In the genomic region with DNA sequence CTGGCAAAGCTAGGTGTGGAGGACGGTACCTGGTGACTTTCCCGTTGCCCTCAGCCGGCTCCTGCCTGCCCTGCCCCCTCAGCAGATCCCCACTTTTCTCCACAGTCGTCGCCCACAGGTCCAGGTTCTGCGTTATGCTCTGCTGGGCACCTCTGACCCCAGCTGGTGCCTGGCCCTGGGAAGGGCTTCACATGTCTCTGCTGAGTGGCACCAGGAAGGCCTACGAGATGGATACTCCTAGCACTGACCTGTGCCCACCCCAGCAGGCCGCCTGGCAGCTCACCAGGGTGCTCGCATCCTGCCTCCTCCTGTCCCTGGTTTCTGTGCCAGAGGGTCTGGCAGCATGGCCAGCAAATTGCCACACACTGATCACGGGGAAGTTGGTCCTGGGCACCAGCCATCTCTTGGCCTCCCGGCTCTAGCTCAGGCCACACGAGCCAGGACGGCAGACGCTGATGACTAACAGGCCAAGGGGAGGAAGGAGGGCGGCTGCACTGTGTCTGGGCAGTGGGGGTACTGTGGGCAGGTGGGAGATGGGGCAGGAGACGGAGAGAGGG, we compare ENCODE assay signal across 10 cellular contexts. TPM values are rescaled to one million over a fixed set of nuclear protein-coding genes. Genes with fewer than 3 reads are reported as not detected.
DNase-seq lines count a peak whose midpoint lies in the region; ATAC-seq, FAIRE-seq and TF ChIP-seq lines count a peak whose summit lies in the region.
"Had no signal": no experiment of that assay in that cellular context is flagged by ENCODE, and none has a peak within 500 bp of the region (broad histone marks: within the 10 kb centered on the region; RNA-seq: fewer than 3 reads in every experiment).

No MANE protein-coding gene starts in this region.

- no peak overlapping the region for H4K5ac ChIP-seq in H9 (ENCODE audit: insufficient read length, low read depth, low read length)

- no peak overlapping the region for H3K4me3 Mint-ChIP-seq in H9

- H3K27ac ChIP-seq in H9 (ENCODE audit: insufficient read length, low read depth, low read length), result no peak overlapping the region
- peak overlapping the region; percentile 74 to 83 for H3K27ac ChIP-seq in kidney (ENCODE audit: low read depth in 2 of 2, low read length in 2 of 2)
- peak overlapping the region; percentile 14 for H3K27ac ChIP-seq in smooth muscle cell (ENCODE audit: low read depth)
- peak overlapping the region in 2 of 4 donors; percentile 22 to 27 for H3K27ac ChIP-seq in esophagus squamous epithelium
- H3K27ac ChIP-seq in Karpas-422 (ENCODE audit: low read length), result no peak overlapping the region

- H3K4me1 ChIP-seq in H9 (ENCODE audit: insufficient read depth, low read length) (no peaks in the 10 kb centered on the region), kidney (ENCODE audit: control insufficient read depth in 1 of 2, insufficient read depth in 1 of 2, low read depth in 1 of 2, low read length in 2 of 2) (peaks cover 23% of the 10 kb centered on the region in 2 donors), smooth muscle cell (ENCODE audit: low read depth) (no peaks in the 10 kb centered on the region), esophagus squamous epithelium (peaks cover 0 to 31% (median 9%) of the 10 kb centered on the region in 3 donors), Karpas-422 (ENCODE audit: low read length) (no peaks in the 10 kb centered on the region)

- H2BK15ac ChIP-seq in H9 (ENCODE audit: low read depth, low read length), result no peak overlapping the region

- no CpG with 5 or more reads among the region's 16 CpGs for WGBS in H9 (ENCODE audit: extremely low coverage, insufficient read length, low lambda C conversion rate)
- WGBS in smooth muscle cell (ENCODE audit: low lambda C conversion rate), result 74% methylated on average over 16 of the region's 16 CpGs
- 73% methylated on average over 5 of the region's 16 CpGs; no CpG with 5 or more reads in 1 of the 2 donors for WGBS in esophagus squamous epithelium, 2 donors

- H3K4ac ChIP-seq in H9 (ENCODE audit: low read depth, low read length), result no peak overlapping the region

- H2AFZ ChIP-seq in H9 (ENCODE audit: low read length) (no peak overlapping the region), smooth muscle cell (ENCODE audit: low read depth) (no peak overlapping the region), Karpas-422 (ENCODE audit: low read length) (no peak overlapping the region)

- no peaks in the 10 kb centered on the region for H3K9me2 ChIP-seq in Karpas-422 (replicated peaks; ENCODE audit: insufficient read depth, low read length)

- H3K9ac ChIP-seq in H9 (ENCODE audit: extremely low read depth, insufficient read length, low read length), result no peak overlapping the region
- peak overlapping the region in 1 of 2 donors; percentile 35 for H3K9ac ChIP-seq in kidney (ENCODE audit: low read length in 2 of 2)
- no peak overlapping the region for H3K9ac ChIP-seq in smooth muscle cell (ENCODE audit: low read depth)
- no peak overlapping the region for H3K9ac ChIP-seq in Karpas-422 (ENCODE audit: low read length)

- FAIRE-seq in kidney (lab: Jason Lieb, UNC), result no peak

- H3K4me2 ChIP-seq in H9 (ENCODE audit: insufficient read depth, insufficient read length, low read length) (no peak overlapping the region), smooth muscle cell (no peak overlapping the region), Karpas-422 (ENCODE audit: low read depth, low read length, poor library complexity, severe bottlenecking) (no peak overlapping the region)

- no peak overlapping the region for H2BK20ac ChIP-seq in H9 (ENCODE audit: low read depth, low read length, poor library complexity, severe bottlenecking)

- H3K18ac ChIP-seq in H9 (ENCODE audit: insufficient read length, low read depth, low read length), result no peak overlapping the region

- TF ChIP-seq POLR2A in esophagus squamous epithelium (IDR thresholded peaks at IDR 0.05), result no peak

- peaks cover 24 to 69% (median 64%) of the 10 kb centered on the region in 3 experiments for H3K36me3 Mint-ChIP-seq in H9 (ENCODE audit: insufficient read depth in 1 of 3, low read depth in 3 of 3)

- H2BK12ac ChIP-seq in H9 (ENCODE audit: insufficient read length, low read depth, low read length), result no peak overlapping the region

- no peak overlapping the region for H2AK5ac ChIP-seq in H9 (ENCODE audit: insufficient read length, low read length)

- no peak overlapping the region; the same call in 1 of the 2 replicates for H3K14ac ChIP-seq in H9 (ENCODE audit: insufficient read depth, low read length)

- ATAC-seq in GM19023 (IDR thresholded peaks at IDR 0.05; ENCODE audit: unreplicated experiment) (no peak), HG03175 (IDR thresholded peaks at IDR 0.05; ENCODE audit: unreplicated experiment) (no peak)
- ATAC-seq: mucosa of descending colon had no signal

- H3K36me3 ChIP-seq in kidney (ENCODE audit: control insufficient read depth in 1 of 2, insufficient read depth in 2 of 2, low read length in 2 of 2), result peaks cover 6 to 11% of the 10 kb centered on the region in 2 donors
- H3K36me3 ChIP-seq in smooth muscle cell (ENCODE audit: low read depth), result peaks cover 3% of the 10 kb centered on the region
- peaks cover 0 to 85% (median 14%) of the 10 kb centered on the region in 3 donors for H3K36me3 ChIP-seq in esophagus squamous epithelium
- peaks cover under 1% of the 10 kb centered on the region; the same call in 1 of the 2 replicates for H3K36me3 ChIP-seq in Karpas-422 (ENCODE audit: insufficient read depth, low read length)

- H3K23me2 ChIP-seq in H9 (ENCODE audit: insufficient read length, low read depth, low read length, poor library complexity, severe bottlenecking), result no peaks in the 10 kb centered on the region

- H3K27me3 ChIP-seq in H9 (ENCODE audit: insufficient read depth, low read length) (no peaks in the 10 kb centered on the region), smooth muscle cell (ENCODE audit: low read depth) (no peaks in the 10 kb centered on the region), esophagus squamous epithelium (no peaks in the 10 kb centered on the region), Karpas-422 (ENCODE audit: low read length) (no peaks in the 10 kb centered on the region)

- DNase-seq in H9 (no peak), cerebellar nuclear complex (lab: John Stamatoyannopoulos, UW) (peak; percentile 66 to 78), kidney (peak; percentile 78), smooth muscle cell (lab: John Stamatoyannopoulos, UW; ENCODE audit: unreplicated experiment) (no peak), esophagus squamous epithelium (lab: John Stamatoyannopoulos, UW) (no peak), Karpas-422 (no peak)
- DNase-seq: DMS79, mucosa of descending colon had no signal

- no peak overlapping the region for H4K91ac ChIP-seq in H9 (ENCODE audit: insufficient read length, low read depth, low read length)

- H3K23ac ChIP-seq in H9 (ENCODE audit: insufficient read length, low read depth, low read length), result no peak overlapping the region

- H3K79me2 ChIP-seq in H9 (ENCODE audit: insufficient read depth, low read length) (no peaks in the 10 kb centered on the region; the same call in 1 of the 2 replicates), smooth muscle cell (ENCODE audit: low read depth) (peaks cover 72% of the 10 kb centered on the region), Karpas-422 (ENCODE audit: low read length) (peaks cover 50% of the 10 kb centered on the region)

- peaks cover 5% of the 10 kb centered on the region for H3K79me1 ChIP-seq in H9 (ENCODE audit: insufficient read depth, low read depth, low read length, poor library complexity, severe bottlenecking)

- no peaks in the 10 kb centered on the region for H3K9me3 Mint-ChIP-seq in H9

- peaks cover 7 to 13% of the 10 kb centered on the region in 2 experiments for H3K4me1 Mint-ChIP-seq in H9

- H2BK120ac ChIP-seq in H9 (ENCODE audit: low read depth, low read length, poor library complexity, severe bottlenecking), result no peak overlapping the region

- no peaks in the 10 kb centered on the region for H3F3A ChIP-seq in smooth muscle cell (ENCODE audit: low read depth)

- H3K9me3 ChIP-seq in H9 (ENCODE audit: control insufficient read depth, low read depth, low read length) (no peaks in the 10 kb centered on the region), kidney (ENCODE audit: control insufficient read depth in 1 of 2, low read length in 2 of 2) (no peaks in the 10 kb centered on the region), smooth muscle cell (replicated peaks; ENCODE audit: low read depth) (no peaks in the 10 kb centered on the region), esophagus squamous epithelium (no peaks in the 10 kb centered on the region), Karpas-422 (ENCODE audit: low read length) (no peaks in the 10 kb centered on the region)
- H3K9me3 ChIP-seq: mucosa of descending colon had no signal

- H2BK5ac ChIP-seq in H9 (ENCODE audit: insufficient read length, low read length), result no peak overlapping the region

- H3K56ac ChIP-seq in H9 (ENCODE audit: insufficient read length, low read depth, low read length), result no peak overlapping the region

- H3K4me3 ChIP-seq in kidney (ENCODE audit: low read length in 2 of 2) (no peak overlapping the region), smooth muscle cell (no peak overlapping the region), esophagus squamous epithelium (no peak overlapping the region), Karpas-422 (ENCODE audit: low read length) (no peak overlapping the region)
- H3K4me3 ChIP-seq: mucosa of descending colon had no signal

- no peaks in the 10 kb centered on the region for H3K27me3 Mint-ChIP-seq in H9 (ENCODE audit: low read depth)

- TF ChIP-seq CTCF in H9 (conservative IDR thresholded peaks at IDR 0.05) (no peak), kidney (IDR thresholded peaks at IDR 0.05; ENCODE audit: borderline replicate concordance, extremely low read depth, insufficient read depth) (no peak), smooth muscle cell (IDR thresholded peaks at IDR 0.05; ENCODE audit: borderline replicate concordance, insufficient read depth, poor library complexity, severe bottlenecking) (no peak), esophagus squamous epithelium (IDR thresholded peaks at IDR 0.05) (no peak)

- intact Hi-C loops in kidney (cut with DNase I) (no loop called here), esophagus squamous epithelium (cut with DNase I) (no loop called here)

- H4K20me1 ChIP-seq in H9 (ENCODE audit: control insufficient read depth, insufficient read depth, insufficient read length), result no peaks in the 10 kb centered on the region
- peaks cover 91% of the 10 kb centered on the region for H4K20me1 ChIP-seq in smooth muscle cell (ENCODE audit: low read depth)
- H4K20me1 ChIP-seq in Karpas-422 (ENCODE audit: insufficient read depth, low read depth, low read length), result peaks cover 12% of the 10 kb centered on the region; the same call in 1 of the 2 replicates

- H3T11ph ChIP-seq in H9 (ENCODE audit: low read length), result no peak overlapping the region

- H4K8ac ChIP-seq in H9 (replicated peaks; ENCODE audit: insufficient read length, low read depth, low read length), result no peak overlapping the region

- H3K27ac Mint-ChIP-seq in H9, result peak overlapping the region; percentile 85 to 97 (median 90); a peak in 5 of 7 replicates

RNA-seq across cellular contexts. Expression of gene CARS1, which starts 13.8 kb away (rescaled TPM):
- total RNA-seq in H9 (2021) (82.5 and 92.3 TPM in 2 replicates), kidney (49.5 TPM), smooth muscle cell (51.7 and 57.0 TPM in 2 replicates), esophagus squamous epithelium (10 to 100 TPM; 22.7 to 35.7 (median 28.4) TPM)
- polyA plus RNA-seq in kidney (ENCODE audit: insufficient read depth, low read depth, low replicate concordance) (26.5 TPM), smooth muscle cell (61.6 and 64.6 TPM in 2 replicates)
- total RNA-seq in Karpas-422 (2014; rRNA removed; shearing (Covaris generic); ENCODE audit: low replicate concordance), result 55.8 and 80.6 TPM in 2 replicates

RNA-seq across cellular contexts. Expression of gene NAP1L4, which starts 51.3 kb away (rescaled TPM):
- total RNA-seq in H9 (2021) (212 and 217 TPM in 2 replicates), kidney (133 TPM), smooth muscle cell (63.1 and 102 TPM in 2 replicates), esophagus squamous epithelium (100 to 1,000 TPM; 108 to 140 (median 121) TPM)
- polyA plus RNA-seq in kidney (ENCODE audit: insufficient read depth, low read depth, low replicate concordance) (120 TPM), smooth muscle cell (95.0 and 114 TPM in 2 replicates)
- total RNA-seq in Karpas-422 (2014; rRNA removed; shearing (Covaris generic); ENCODE audit: low replicate concordance), result 80.5 and 171 TPM in 2 replicates

Comparison
In these comparisons a context has a peak if more than half of its experiments do, and no peak if none do; other contexts are left out.
1. DNase-seq: peak in cerebellar nuclear complex (2 of 2) and kidney (single experiment); none in H9 (single experiment), smooth muscle cell (single experiment), esophagus squamous epithelium (single experiment) and Karpas-422 (single experiment).
2. H3K27ac ChIP-seq: peak in kidney (2 of 2) and smooth muscle cell (single experiment); none in H9 (single experiment) and Karpas-422 (single experiment).